ENCODE assay signal across 13 cellular contexts in the genomic region with DNA sequence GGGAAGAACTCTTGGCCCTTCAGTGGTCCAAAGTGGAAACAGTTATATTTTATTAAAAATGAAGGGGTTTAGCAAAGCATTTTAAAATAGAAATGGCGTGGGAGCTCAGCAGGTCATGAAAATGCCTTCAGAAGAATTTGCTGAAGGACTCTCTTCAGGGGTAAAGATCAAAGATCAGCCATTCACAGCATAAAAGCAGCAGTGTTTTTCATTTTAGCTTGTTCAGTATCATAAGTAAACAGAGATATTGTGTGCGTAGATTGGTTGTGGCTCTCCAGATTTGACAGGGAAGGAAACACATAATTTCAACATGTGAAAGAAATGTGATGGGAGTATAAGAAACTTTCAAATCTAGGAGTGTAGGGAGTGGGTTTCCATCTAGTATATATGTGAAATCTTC.
DNase-seq lines count a peak whose midpoint lies in the region; ATAC-seq and TF ChIP-seq lines count a peak whose summit lies in the region.
"Had no signal": no experiment of that assay in that cellular context is flagged by ENCODE, and none has a peak within 500 bp of the region (broad histone marks: within the 10 kb centered on the region; RNA-seq: fewer than 3 reads in every experiment).

No MANE protein-coding gene starts in this region.

- DNase-seq in DMS53 treated with DMSO at 0.1 percent for 48 hours (lab: John Stamatoyannopoulos, UW; ENCODE audit: unreplicated experiment) = peak; percentile 18
- DNase-seq in choroid plexus epithelial cell (ENCODE audit: low read depth) = peak; percentile 5
- no peak for DNase-seq in neural crest cell (ENCODE audit: low read depth, low spot score)
- DNase-seq in SHP77 treated with DMSO at 0.1 percent for 48 hours (lab: John Stamatoyannopoulos, UW) = no peak
- DNase-seq in CD4-positive, alpha-beta memory T cell = no peak
- DNase-seq in T1000 (lab: John Stamatoyannopoulos, UW) = no peak
- DNase-seq: C1 segment of cervical spinal cord; CD4-positive, alpha-beta T cell; DMS153; GM23248 had no signal

- H3K4me1 ChIP-seq in CD4-positive, alpha-beta memory T cell (ENCODE audit: insufficient read depth, low read length) = no peaks in the 10 kb centered on the region

- intact Hi-C loops in CD4-positive, alpha-beta memory T cell (cut with micrococcal nuclease) = no loop called here

- no peaks in the 10 kb centered on the region for H3K27me3 ChIP-seq in CD4-positive, alpha-beta memory T cell (ENCODE audit: insufficient read depth, low read length)

- H3K9me3 Mint-ChIP-seq in neural crest cell = no peaks in the 10 kb centered on the region
- peaks cover 0 to 3% (median 0%) of the 10 kb centered on the region in 8 donors for H3K9me3 Mint-ChIP-seq in CD4-positive, alpha-beta memory T cell
- H3K9me3 Mint-ChIP-seq: CD4-positive, alpha-beta T cell had no signal

- POLR2A ChIA-PET in CD4-positive, alpha-beta memory T cell (lab: Charles Lee; ENCODE audit: partially characterized antibody) = no interaction called here

- no peak overlapping the region for H3K4me3 ChIP-seq in choroid plexus epithelial cell (ENCODE audit: low read depth, low read length)
- no peak overlapping the region for H3K4me3 ChIP-seq in CD4-positive, alpha-beta memory T cell (ENCODE audit: low read length in 2 of 2)
- H3K4me3 ChIP-seq: GM23248 had no signal

- no peaks in the 10 kb centered on the region for H3K27me3 Mint-ChIP-seq in neural crest cell (ENCODE audit: low read depth)
- H3K27me3 Mint-ChIP-seq in CD4-positive, alpha-beta memory T cell = no peaks in the 10 kb centered on the region
- H3K27me3 Mint-ChIP-seq: B cell; CD4-positive, alpha-beta T cell had no signal

- CTCF ChIA-PET in CD4-positive, alpha-beta memory T cell (lab: Charles Lee; ENCODE audit: partially characterized antibody) = no interaction called here

- no peak overlapping the region for H3K27ac ChIP-seq in CD4-positive, alpha-beta memory T cell (ENCODE audit: low read depth, low read length)
- H3K27ac ChIP-seq: GM23248 had no signal

- no peak overlapping the region for H3K27ac Mint-ChIP-seq in neural crest cell (ENCODE audit: unreplicated experiment)
- no peak overlapping the region for H3K27ac Mint-ChIP-seq in CD4-positive, alpha-beta memory T cell
- H3K27ac Mint-ChIP-seq: B cell; CD4-positive, alpha-beta T cell had no signal

- no peak for ATAC-seq in GM21786 (IDR thresholded peaks at IDR 0.05; ENCODE audit: unreplicated experiment)
- ATAC-seq: HCT116 had no signal

- H3K4me3 Mint-ChIP-seq in neural crest cell = peak overlapping the region; percentile 23
- no peak overlapping the region for H3K4me3 Mint-ChIP-seq in CD4-positive, alpha-beta memory T cell
- H3K4me3 Mint-ChIP-seq: B cell; CD4-positive, alpha-beta T cell had no signal

- no peaks in the 10 kb centered on the region for H3K9me3 ChIP-seq in CD4-positive, alpha-beta memory T cell (ENCODE audit: control insufficient read depth in 1 of 2, low read length in 2 of 2)

- peaks cover 21% of the 10 kb centered on the region for H3K4me1 Mint-ChIP-seq in neural crest cell
- H3K4me1 Mint-ChIP-seq in CD4-positive, alpha-beta memory T cell = no peaks in the 10 kb centered on the region
- H3K4me1 Mint-ChIP-seq: B cell had no signal

- no peaks in the 10 kb centered on the region for H3K36me3 ChIP-seq in CD4-positive, alpha-beta memory T cell (ENCODE audit: insufficient read depth, low read length)

- TF ChIP-seq CTCF in choroid plexus epithelial cell (conservative IDR thresholded peaks at IDR 0.05; ENCODE audit: low read depth, low read length) (no peak), neural crest cell (conservative IDR thresholded peaks at IDR 0.05) (no peak)

- H3K36me3 Mint-ChIP-seq in neural crest cell (ENCODE audit: low read depth) = no peaks in the 10 kb centered on the region
- no peaks in the 10 kb centered on the region for H3K36me3 Mint-ChIP-seq in CD4-positive, alpha-beta memory T cell

Comparison
In these comparisons a context has a peak if more than half of its experiments do, and no peak if none do; other contexts are left out.
1. DNase-seq: peak in DMS53 treated with DMSO at 0.1 percent for 48 hours (single experiment) and choroid plexus epithelial cell (single experiment); none in neural crest cell (single experiment), SHP77 treated with DMSO at 0.1 percent for 48 hours (single experiment), CD4-positive, alpha-beta memory T cell (0 of 5) and T1000 (single experiment).